ENCODE assay signal across 10 cellular contexts in the genomic region with DNA sequence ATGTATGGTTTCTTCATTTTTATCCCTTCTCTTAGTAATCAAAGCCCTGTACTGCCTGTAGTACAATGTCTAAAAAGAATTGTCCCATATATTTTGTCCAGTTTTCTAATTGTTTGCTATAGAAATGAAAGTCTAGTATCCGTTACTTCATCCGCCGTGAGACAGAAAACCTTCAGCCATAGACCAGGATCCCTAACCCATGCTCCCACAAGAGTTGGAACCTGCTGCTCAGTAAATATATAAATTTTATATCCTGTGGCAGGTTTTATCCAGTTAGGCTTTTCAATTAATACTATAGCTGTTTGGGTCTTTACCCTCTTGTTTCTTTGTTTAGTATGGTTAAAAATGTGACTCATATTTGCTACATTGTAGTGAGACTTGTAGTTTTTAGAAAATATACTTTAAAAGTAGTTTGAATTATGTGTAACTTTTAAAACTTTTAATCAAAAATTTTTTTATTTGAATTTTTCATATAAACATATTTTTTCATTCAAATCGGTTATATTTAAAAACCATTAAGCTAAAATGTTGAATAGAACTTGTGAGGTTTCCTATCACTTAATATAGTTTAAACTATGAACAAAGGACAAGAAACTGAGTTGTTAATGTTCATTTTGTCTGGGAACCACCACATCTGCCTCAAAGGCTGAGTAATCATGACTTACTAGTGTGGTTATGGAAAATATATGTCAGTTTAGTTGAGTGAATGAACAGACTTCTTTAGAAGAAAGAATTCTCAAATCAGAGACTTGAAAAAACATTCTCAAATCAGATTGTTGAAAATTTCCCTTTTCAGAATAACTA. TPM values are rescaled to one million over a fixed set of nuclear protein-coding genes. Genes with fewer than 3 reads are reported as not detected.
DNase-seq lines count a peak whose midpoint lies in the region; ATAC-seq, FAIRE-seq and TF ChIP-seq lines count a peak whose summit lies in the region.
"Had no signal": no experiment of that assay in that cellular context is flagged by ENCODE, and none has a peak within 500 bp of the region (broad histone marks: within the 10 kb centered on the region; RNA-seq: fewer than 3 reads in every experiment).

No MANE protein-coding gene starts in this region.

- no peaks in the 10 kb centered on the region for H3K9me1 ChIP-seq in keratinocyte (ENCODE audit: control insufficient read depth, extremely low read depth, insufficient read depth, low read length)

- H3K27ac ChIP-seq in keratinocyte (ENCODE audit: control insufficient read depth, insufficient read depth, low read length), result peak overlapping the region; percentile 93
- no peak overlapping the region for H3K27ac ChIP-seq in right atrium auricular region

- H3K4me1 ChIP-seq in keratinocyte (ENCODE audit: control insufficient read depth, extremely low read depth, insufficient read depth, low read length) (peaks cover 33% of the 10 kb centered on the region), right atrium auricular region (no peaks in the 10 kb centered on the region)

- peak overlapping the region; percentile 86 for H3K27ac Mint-ChIP-seq in HFFc6
- peak overlapping the region; percentile 96 for H3K27ac Mint-ChIP-seq in activated T-helper 2 cell treated with anti-CD3 and anti-CD28 coated beads, Interferon-gamma antibody, Interleukin-2, Interleukin-4, amounts not matched to agents 10 μg/mL and 5 μg/mL and 100 μg/mL, durations not matched to agents 14 hours and 24 hours and 36 hours

- H3K9me3 ChIP-seq in keratinocyte (ENCODE audit: control insufficient read depth, low read depth, low read length) (no peaks in the 10 kb centered on the region), right atrium auricular region (peaks cover 0 to 6% of the 10 kb centered on the region in 2 donors)

- peak overlapping the region; percentile 76 for H3K9ac ChIP-seq in keratinocyte (ENCODE audit: control insufficient read depth, extremely low read depth, insufficient read depth, low read length)

- in situ Hi-C loops in ACHN (cut with HindIII; ENCODE audit: low pct_ligation_motif_present, low pct_unique_long_range_greater_than_20kb, low sequenced_read_pairs), result no loop called here

- peaks cover 2% of the 10 kb centered on the region for H3K79me2 ChIP-seq in keratinocyte (ENCODE audit: control insufficient read depth, insufficient read depth, low read length)

- dilution Hi-C loops in keratinocyte (cut with MboI; ENCODE audit: extremely low pct_ligation_motif_present, low sequenced_read_pairs), result no loop called here

- peak overlapping the region; percentile 63 for H3K4me3 Mint-ChIP-seq in HFFc6
- peak overlapping the region; percentile 59 for H3K4me3 Mint-ChIP-seq in activated T-helper 2 cell treated with anti-CD3 and anti-CD28 coated beads, Interferon-gamma antibody, Interleukin-2, Interleukin-4, amounts not matched to agents 10 μg/mL and 5 μg/mL and 100 μg/mL, durations not matched to agents 14 hours and 24 hours and 36 hours (ENCODE audit: low read depth)
- H3K4me3 Mint-ChIP-seq: central memory CD8-positive, alpha-beta T cell had no signal

- no peak for ATAC-seq in GM21423 (IDR thresholded peaks at IDR 0.05; ENCODE audit: unreplicated experiment)

- H2AFZ ChIP-seq in keratinocyte (ENCODE audit: control insufficient read depth, low read length), result no peak overlapping the region

- TF ChIP-seq CTCF in HFFc6 (IDR thresholded peaks at IDR 0.05) (no peak), keratinocyte (optimal IDR thresholded peaks at IDR 0.05 in 1 of 3, IDR thresholded peaks at IDR 0.05 in 1 of 3, conservative IDR thresholded peaks at IDR 0.05 in 1 of 3; ENCODE audit: extremely low read depth in 1 of 3, insufficient read depth in 2 of 3, low read length in 3 of 3) (no peak), right atrium auricular region (IDR thresholded peaks at IDR 0.05) (no peak)

- no peak for FAIRE-seq in keratinocyte (lab: Jason Lieb, UNC)

- peaks cover 30% of the 10 kb centered on the region for H3K36me3 Mint-ChIP-seq in HFFc6 (ENCODE audit: low read depth)
- peaks cover 71% of the 10 kb centered on the region for H3K36me3 Mint-ChIP-seq in activated T-helper 2 cell treated with anti-CD3 and anti-CD28 coated beads, Interferon-gamma antibody, Interleukin-2, Interleukin-4, amounts not matched to agents 10 μg/mL and 5 μg/mL and 100 μg/mL, durations not matched to agents 14 hours and 24 hours and 36 hours (ENCODE audit: low read depth)

- H3K4me3 ChIP-seq in keratinocyte (ENCODE audit: control insufficient read depth in 2 of 3, extremely low read depth in 1 of 3, insufficient read depth in 2 of 3, low read depth in 1 of 3, low read length in 3 of 3), result no peak overlapping the region
- H3K4me3 ChIP-seq in right atrium auricular region, result no peak overlapping the region

- H3K4me1 Mint-ChIP-seq in HFFc6 (ENCODE audit: low read depth), result peaks cover 64% of the 10 kb centered on the region
- peaks cover 49% of the 10 kb centered on the region for H3K4me1 Mint-ChIP-seq in activated T-helper 2 cell treated with anti-CD3 and anti-CD28 coated beads, Interferon-gamma antibody, Interleukin-2, Interleukin-4, amounts not matched to agents 10 μg/mL and 5 μg/mL and 100 μg/mL, durations not matched to agents 14 hours and 24 hours and 36 hours (ENCODE audit: low read depth)
- H3K4me1 Mint-ChIP-seq: central memory CD8-positive, alpha-beta T cell had no signal

- H3K9me3 Mint-ChIP-seq in HFFc6, result no peaks in the 10 kb centered on the region
- H3K9me3 Mint-ChIP-seq in activated T-helper 2 cell treated with anti-CD3 and anti-CD28 coated beads, Interferon-gamma antibody, Interleukin-2, Interleukin-4, amounts not matched to agents 10 μg/mL and 5 μg/mL and 100 μg/mL, durations not matched to agents 14 hours and 24 hours and 36 hours, result peaks cover 15% of the 10 kb centered on the region
- H3K9me3 Mint-ChIP-seq: central memory CD8-positive, alpha-beta T cell had no signal

- H3K27me3 ChIP-seq in keratinocyte (ENCODE audit: control insufficient read depth, extremely low read depth, insufficient read depth, low read length) (no peaks in the 10 kb centered on the region), right atrium auricular region (no peaks in the 10 kb centered on the region)

- H3K27me3 Mint-ChIP-seq in HFFc6 (ENCODE audit: insufficient read depth), result no peaks in the 10 kb centered on the region
- no peaks in the 10 kb centered on the region for H3K27me3 Mint-ChIP-seq in activated T-helper 2 cell treated with anti-CD3 and anti-CD28 coated beads, Interferon-gamma antibody, Interleukin-2, Interleukin-4, amounts not matched to agents 10 μg/mL and 5 μg/mL and 100 μg/mL, durations not matched to agents 14 hours and 24 hours and 36 hours (ENCODE audit: low read depth)
- H3K27me3 Mint-ChIP-seq: central memory CD8-positive, alpha-beta T cell had no signal

- DNase-seq in ACHN, result peak; percentile 55
- peak; percentile 62 for DNase-seq in HFFc6
- DNase-seq in activated T-helper 2 cell treated with anti-CD3 and anti-CD28 coated beads, Interferon-gamma antibody, Interleukin-2, Interleukin-4, amounts not matched to agents 10 μg/mL and 5 μg/mL and 100 μg/mL, durations not matched to agents 14 hours and 24 hours and 36 hours (ENCODE audit: low spot score), result no peak
- DNase-seq in keratinocyte (ENCODE audit: low read depth, low spot score), result no peak
- DNase-seq in NCI-H526 (lab: John Stamatoyannopoulos, UW), result no peak
- DNase-seq in right atrium auricular region (ENCODE audit: low spot score), result no peak
- no peak for DNase-seq in NCI-H2081 (lab: John Stamatoyannopoulos, UW)
- DNase-seq: DND-41 had no signal

- intact Hi-C loops in activated T-helper 2 cell treated with anti-CD3 and anti-CD28 coated beads, Interferon-gamma antibody, Interleukin-2, Interleukin-4, amounts not matched to agents 10 μg/mL and 5 μg/mL and 100 μg/mL, durations not matched to agents 14 hours and 24 hours and 36 hours (cut with micrococcal nuclease), result loop anchor here (1.0 to 2.0 kb wide), 5 partner anchors 8 to 75 kb away; no protein-coding TSS in a partner anchor

- H3K36me3 ChIP-seq in keratinocyte (ENCODE audit: control insufficient read depth in 2 of 2, extremely low read depth in 1 of 2, insufficient read depth in 2 of 2, low read length in 2 of 2) (peaks cover 4 to 8% of the 10 kb centered on the region in 2 experiments), right atrium auricular region (peaks cover 10% of the 10 kb centered on the region)

- no peaks in the 10 kb centered on the region for H4K20me1 ChIP-seq in keratinocyte (ENCODE audit: control insufficient read depth, extremely low read depth, insufficient read depth, low read length)

- H3K4me2 ChIP-seq in keratinocyte (ENCODE audit: control insufficient read depth, extremely low read depth, insufficient read depth, low read depth, low read length), result peak overlapping the region; percentile 74

RNA-seq across cellular contexts. Expression of a gene that starts 54.8 kb away (rescaled TPM):
- 100 to 1,000 TPM; 121 to 155 (median 149) TPM for total RNA-seq in HFFc6 (2021; fragmentation: NEBNext Ultra II Directional; extraction: Animal tissue kit (Norgen Biotek cat#: 25700))
- total RNA-seq in activated T-helper 2 cell treated with anti-CD3 and anti-CD28 coated beads, Interferon-gamma antibody, Interleukin-2, Interleukin-4, amounts not matched to agents 10 μg/mL and 5 μg/mL and 100 μg/mL, durations not matched to agents 14 hours and 24 hours and 36 hours, result 479 and 499 TPM in 2 replicates
- polyA plus RNA-seq in keratinocyte, result 90.6 to 326 TPM (median 303 TPM) in 3 replicates
- 196 TPM for polyA plus RNA-seq in keratinocyte (2011; ENCODE audit: low read depth)
- polyA plus RNA-seq in keratinocyte (2011; cell fraction: cytosol; rRNA removed), result 29.5 and 61.2 TPM in 2 replicates
- polyA plus RNA-seq in keratinocyte (2011; cell fraction: nucleus; rRNA removed), result 630 and 768 TPM in 2 replicates
- 78.0 and 222 TPM in 2 replicates for polyA plus RNA-seq in keratinocyte (2012; ENCODE audit: low replicate concordance)
- 132 to 414 TPM (median 326 TPM) in 3 replicates for polyA minus RNA-seq in keratinocyte
- 47.0 TPM for polyA minus RNA-seq in keratinocyte (2011; cell fraction: cytosol; rRNA and poly(A)+ RNA removed)
- 294 and 592 TPM in 2 replicates for polyA minus RNA-seq in keratinocyte (2011; cell fraction: nucleus; rRNA and poly(A)+ RNA removed)
- total RNA-seq in right atrium auricular region, result 10 to 100 TPM; 48.0 to 63.4 TPM

RNA-seq across cellular contexts. Expression of a gene that starts 55.0 kb away (rescaled TPM):
- total RNA-seq in HFFc6 (2021; fragmentation: NEBNext Ultra II Directional; extraction: Animal tissue kit (Norgen Biotek cat#: 25700)), result 10 to 100 TPM; 20.7 to 31.8 (median 23.0) TPM
- 48.3 and 50.3 TPM in 2 replicates for total RNA-seq in activated T-helper 2 cell treated with anti-CD3 and anti-CD28 coated beads, Interferon-gamma antibody, Interleukin-2, Interleukin-4, amounts not matched to agents 10 μg/mL and 5 μg/mL and 100 μg/mL, durations not matched to agents 14 hours and 24 hours and 36 hours
- 94.1 to 107 TPM (median 97.0 TPM) in 3 replicates for polyA plus RNA-seq in keratinocyte
- polyA plus RNA-seq in keratinocyte (2011; ENCODE audit: low read depth), result 53.6 TPM
- 65.1 and 99.3 TPM in 2 replicates for polyA plus RNA-seq in keratinocyte (2011; cell fraction: cytosol; rRNA removed)
- polyA plus RNA-seq in keratinocyte (2011; cell fraction: nucleus; rRNA removed), result 131 and 173 TPM in 2 replicates
- 54.0 and 79.9 TPM in 2 replicates for polyA plus RNA-seq in keratinocyte (2012; ENCODE audit: low replicate concordance)
- 21.1 to 29.3 TPM (median 27.5 TPM) in 3 replicates for polyA minus RNA-seq in keratinocyte
- 21.5 TPM for polyA minus RNA-seq in keratinocyte (2011; cell fraction: cytosol; rRNA and poly(A)+ RNA removed)
- 27.4 and 46.9 TPM in 2 replicates for polyA minus RNA-seq in keratinocyte (2011; cell fraction: nucleus; rRNA and poly(A)+ RNA removed)
- 10 to 100 TPM; 13.8 to 14.1 TPM for total RNA-seq in right atrium auricular region

Comparison
In these comparisons a context has a peak if more than half of its experiments do, and no peak if none do; other contexts are left out.
1. DNase-seq: peak in ACHN (single experiment) and HFFc6 (single experiment); none in activated T-helper 2 cell treated with anti-CD3 and anti-CD28 coated beads, Interferon-gamma antibody, Interleukin-2, Interleukin-4, amounts not matched to agents 10 μg/mL and 5 μg/mL and 100 μg/mL, durations not matched to agents 14 hours and 24 hours and 36 hours (single experiment), keratinocyte (single experiment), NCI-H526 (0 of 2), right atrium auricular region (single experiment) and NCI-H2081 (0 of 2).